Comparison of ENCODE assay signal across 8 cellular contexts in genomic region chr6:37257634-37258404, GRCh38. TPM values are rescaled to one million over a fixed set of nuclear protein-coding genes. Genes with fewer than 3 reads are reported as not detected.
A peak's percentile ranks its signal among the peaks of the same experiment; 100 is the strongest.
DNase-seq lines count a peak whose midpoint lies in the region; ATAC-seq and TF ChIP-seq lines count a peak whose summit lies in the region.

A gene with protein sequence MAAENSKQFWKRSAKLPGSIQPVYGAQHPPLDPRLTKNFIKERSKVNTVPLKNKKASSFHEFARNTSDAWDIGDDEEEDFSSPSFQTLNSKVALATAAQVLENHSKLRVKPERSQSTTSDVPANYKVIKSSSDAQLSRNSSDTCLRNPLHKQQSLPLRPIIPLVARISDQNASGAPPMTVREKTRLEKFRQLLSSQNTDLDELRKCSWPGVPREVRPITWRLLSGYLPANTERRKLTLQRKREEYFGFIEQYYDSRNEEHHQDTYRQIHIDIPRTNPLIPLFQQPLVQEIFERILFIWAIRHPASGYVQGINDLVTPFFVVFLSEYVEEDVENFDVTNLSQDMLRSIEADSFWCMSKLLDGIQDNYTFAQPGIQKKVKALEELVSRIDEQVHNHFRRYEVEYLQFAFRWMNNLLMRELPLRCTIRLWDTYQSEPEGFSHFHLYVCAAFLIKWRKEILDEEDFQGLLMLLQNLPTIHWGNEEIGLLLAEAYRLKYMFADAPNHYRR (plus strand): TSS chr6:37257772. CDS start chr6:37257918, 146 bp downstream.
TMEM217 (minus strand) TSS chr6:37258144; CDS start chr6:37219030, 39,114 bp downstream.

- WGBS in right lobe of liver (ENCODE audit: insufficient coverage, low coverage, low lambda C conversion rate, missing lambda C conversion rate): 0% methylated on average over 9 of the region's 45 CpGs

- H3K36me3 ChIP-seq in CD4-positive, CD25-positive, alpha-beta regulatory T cell (ENCODE audit: control insufficient read depth, insufficient read depth, low read length): no peaks in the 10 kb centered on the region
- H3K36me3 ChIP-seq in right lobe of liver: no peaks in the 10 kb centered on the region

- peak; percentile 74 for TF ChIP-seq POLR2A in right lobe of liver (IDR thresholded peaks at IDR 0.05)

- H3K27ac ChIP-seq in CD4-positive, CD25-positive, alpha-beta regulatory T cell (ENCODE audit: insufficient read depth, low read length, poor library complexity, severe bottlenecking): peak within 1 kb of the TSS; percentile 86
- H3K27ac ChIP-seq in dorsolateral prefrontal cortex (peak within 1 kb of the TSS in 57 of 59 donors; percentile 2 to 94 (median 81)), right lobe of liver (peak within 1 kb of the TSS; percentile 84 to 94 (median 94))

- intact Hi-C loops in activated CD4-positive, alpha-beta memory T cell treated with anti-CD3 and anti-CD28 coated beads for 36 hours (cut with micrococcal nuclease): loop anchor here (1.0 to 5.0 kb wide), 4 partner anchors 15 to 259 kb away; partner anchors contain the start of gene CCDC167
- intact Hi-C loops in dorsolateral prefrontal cortex (cut with DNase I) (no loop called here), right lobe of liver (cut with DNase I) (no loop called here)

- H3K27me3 ChIP-seq in CD4-positive, CD25-positive, alpha-beta regulatory T cell (ENCODE audit: control insufficient read depth, insufficient read depth, low read length): no peaks in the 10 kb centered on the region
- H3K27me3 ChIP-seq in dorsolateral prefrontal cortex (no peaks in the 10 kb centered on the region), right lobe of liver (no peaks in the 10 kb centered on the region)

- H3K27ac Mint-ChIP-seq in CD4-positive, CD25-positive, alpha-beta regulatory T cell: peak within 1 kb of the TSS; percentile 69 to 93 (median 92)
- peak within 1 kb of the TSS; percentile 87 for H3K27ac Mint-ChIP-seq in activated CD4-positive, alpha-beta memory T cell treated with anti-CD3 and anti-CD28 coated beads for 36 hours

- H3K36me3 Mint-ChIP-seq in CD4-positive, CD25-positive, alpha-beta regulatory T cell: no peaks in the 10 kb centered on the region
- H3K36me3 Mint-ChIP-seq in activated CD4-positive, alpha-beta memory T cell treated with anti-CD3 and anti-CD28 coated beads for 36 hours: peaks cover 2% of the 10 kb centered on the region

- no peaks in the 10 kb centered on the region for H3K27me3 Mint-ChIP-seq in CD4-positive, CD25-positive, alpha-beta regulatory T cell
- no peaks in the 10 kb centered on the region for H3K27me3 Mint-ChIP-seq in activated CD4-positive, alpha-beta memory T cell treated with anti-CD3 and anti-CD28 coated beads for 36 hours

- peak within 1 kb of the TSS; percentile 89 to 96 (median 92) for H3K4me3 Mint-ChIP-seq in CD4-positive, CD25-positive, alpha-beta regulatory T cell
- H3K4me3 Mint-ChIP-seq in activated CD4-positive, alpha-beta memory T cell treated with anti-CD3 and anti-CD28 coated beads for 36 hours: peak within 1 kb of the TSS; percentile 86

- TF ChIP-seq CTCF in dorsolateral prefrontal cortex (IDR thresholded peaks at IDR 0.05 in 54 of 56, conservative IDR thresholded peaks at IDR 0.05 in 2 of 56; ENCODE audit: low read depth in 1 of 56, partially characterized antibody in 56 of 56) (peak in 19 of 56 donors; percentile 8 to 49 (median 20)), right lobe of liver (IDR thresholded peaks at IDR 0.05) (no peak)

- POLR2A ChIA-PET in activated CD4-positive, alpha-beta memory T cell treated with anti-CD3 and anti-CD28 coated beads for 36 hours (lab: Charles Lee): interaction anchor here (0.6 to 3.4 kb wide), 14 partner anchors 10 to 1191 kb away, joined by 3 to 19 read pairs (median 4); partner anchors contain the start of gene MTCH1

- no peaks in the 10 kb centered on the region for H3K9me3 ChIP-seq in CD4-positive, CD25-positive, alpha-beta regulatory T cell (ENCODE audit: control insufficient read depth in 2 of 2, low read length in 2 of 2)
- no peaks in the 10 kb centered on the region for H3K9me3 ChIP-seq in right lobe of liver

- DNase-seq in CD4-positive, CD25-positive, alpha-beta regulatory T cell: peak; percentile 93 to 97 (median 94)
- peak; percentile 97 for DNase-seq in NCI-H82 (lab: John Stamatoyannopoulos, UW)
- peak; percentile 98 for DNase-seq in activated CD4-positive, alpha-beta memory T cell treated with anti-CD3 and anti-CD28 coated beads for 36 hours
- DNase-seq in dorsolateral prefrontal cortex: peak; percentile 90 to 99 (median 98)
- DNase-seq in right lobe of liver: peak; percentile 98 to 99 (median 98)
- DNase-seq in stimulated activated CD4-positive, alpha-beta T cell treated with anti-CD3 and anti-CD28 coated beads, Interleukin-4, amount 100 ng/mL, for 24 hours: peak; percentile 97

- CTCF ChIA-PET in activated CD4-positive, alpha-beta memory T cell treated with anti-CD3 and anti-CD28 coated beads for 36 hours (lab: Charles Lee): interaction anchor here (0.7 to 1.3 kb wide), 6 partner anchors 18 to 435 kb away, joined by 3 to 6 read pairs (median 4); partner anchors contain the start of gene PIM1

- ATAC-seq in CD4-positive, CD25-positive, alpha-beta regulatory T cell (ENCODE audit: low read depth in 2 of 2): peak; percentile 100
- peak; percentile 96 for ATAC-seq in GM19452 (IDR thresholded peaks at IDR 0.05; ENCODE audit: unreplicated experiment)
- peak; percentile 53 for ATAC-seq in HG03575 (IDR thresholded peaks at IDR 0.05; ENCODE audit: extremely low read depth, insufficient number of reproducible peaks, low FRiP score, unreplicated experiment)
- peak; percentile 96 to 100 (median 99) for ATAC-seq in right lobe of liver

- peaks cover 19 to 55% (median 39%) of the 10 kb centered on the region in 4 donors for H3K4me1 Mint-ChIP-seq in CD4-positive, CD25-positive, alpha-beta regulatory T cell
- H3K4me1 Mint-ChIP-seq in activated CD4-positive, alpha-beta memory T cell treated with anti-CD3 and anti-CD28 coated beads for 36 hours (ENCODE audit: low read depth): peaks cover 46% of the 10 kb centered on the region

- peak within 1 kb of the TSS; percentile 89 for H3K4me3 ChIP-seq in CD4-positive, CD25-positive, alpha-beta regulatory T cell (ENCODE audit: low read depth, low read length)
- peak within 1 kb of the TSS; percentile 56 to 100 (median 93) for H3K4me3 ChIP-seq in dorsolateral prefrontal cortex
- H3K4me3 ChIP-seq in right lobe of liver: peak within 1 kb of the TSS; percentile 78 to 90 (median 81)

- peaks cover 33% of the 10 kb centered on the region for H3K4me1 ChIP-seq in CD4-positive, CD25-positive, alpha-beta regulatory T cell (ENCODE audit: control insufficient read depth, insufficient read depth, low read length, poor library complexity, severe bottlenecking)
- peaks cover 0 to 16% (median 4%) of the 10 kb centered on the region in 4 donors for H3K4me1 ChIP-seq in right lobe of liver

- no peaks in the 10 kb centered on the region for H3K9me3 Mint-ChIP-seq in CD4-positive, CD25-positive, alpha-beta regulatory T cell
- no peaks in the 10 kb centered on the region for H3K9me3 Mint-ChIP-seq in activated CD4-positive, alpha-beta memory T cell treated with anti-CD3 and anti-CD28 coated beads for 36 hours

RNA-seq across cellular contexts. Expression of the first gene that starts in this region (rescaled TPM):
- 13.3 TPM for total RNA-seq in CD4-positive, CD25-positive, alpha-beta regulatory T cell
- 1 to 10 TPM; 8.2 to 9.6 (median 8.9) TPM for polyA plus RNA-seq in CD4-positive, CD25-positive, alpha-beta regulatory T cell
- 10 to 100 TPM; 14.4 to 15.7 TPM for total RNA-seq in activated CD4-positive, alpha-beta memory T cell treated with anti-CD3 and anti-CD28 coated beads for 36 hours
- total RNA-seq in dorsolateral prefrontal cortex (10 to 100 TPM in 115 of 120 experiments, 1 to 10 TPM in 5; 8.8 to 17.7 (median 12.6) TPM), right lobe of liver (1 to 10 TPM; 1.3 to 4.0 (median 2.8) TPM)

RNA-seq across cellular contexts. Expression of gene TMEM217, which starts in this region (rescaled TPM):
- total RNA-seq in CD4-positive, CD25-positive, alpha-beta regulatory T cell: 1.4 TPM
- polyA plus RNA-seq in CD4-positive, CD25-positive, alpha-beta regulatory T cell: 1 to 10 TPM in 1 of 4 donors, under 1 TPM in 3; 0.38 to 1.2 (median 0.72) TPM
- total RNA-seq in activated CD4-positive, alpha-beta memory T cell treated with anti-CD3 and anti-CD28 coated beads for 36 hours: 1 to 10 TPM; 2.2 to 3.3 TPM
- total RNA-seq in dorsolateral prefrontal cortex: 1 to 10 TPM in 67 of 120 experiments, under 1 TPM in 43, not detected in 10; 0.29 to 4.3 (median 1.2) TPM
- 1 to 10 TPM in 2 of 6 experiments, under 1 TPM in 3, not detected in 1; 0.15 to 5.2 (median 0.92) TPM for total RNA-seq in right lobe of liver

Comparison
In these comparisons a context has a peak if more than half of its experiments do, and no peak if none do; other contexts are left out.
1. Peak in every context shown above with its lines: DNase-seq, ATAC-seq, H3K4me3 ChIP-seq and H3K27ac ChIP-seq.